Comparison of ENCODE assay signal across 24 cellular contexts in genomic region chr3:10561162-10561561, GRCh38. TPM values are rescaled to one million over a fixed set of nuclear protein-coding genes. Genes with fewer than 3 reads are reported as not detected.
DNase-seq lines count a peak whose midpoint lies in the region; ATAC-seq and TF ChIP-seq lines count a peak whose summit lies in the region.
"Had no signal": no experiment of that assay in that cellular context is flagged by ENCODE, and none has a peak within 500 bp of the region (broad histone marks: within the 10 kb centered on the region; RNA-seq: fewer than 3 reads in every experiment).

No MANE protein-coding gene starts in this region.

- no peak overlapping the region for H3K4me3 ChIP-seq in RWPE2 (ENCODE audit: severe bottlenecking)
- H3K4me3 ChIP-seq in retinal pigment epithelial cell (ENCODE audit: low read length) = no peak overlapping the region
- no peak overlapping the region for H3K4me3 ChIP-seq in aorta (ENCODE audit: low read length in 2 of 2)
- H3K4me3 ChIP-seq: K562, MG63, SJSA1 had no signal

- TF ChIP-seq CTCF in GM12872 (IDR thresholded peaks at IDR 0.05; ENCODE audit: insufficient read depth, low read depth, low read length) = 0 out of 3 replicates have a peak, but pooled peaks have one; percentile 1
- no peak for TF ChIP-seq CTCF in RWPE2 (IDR thresholded peaks at IDR 0.05; ENCODE audit: poor library complexity, severe bottlenecking)
- TF ChIP-seq CTCF in foreskin keratinocyte (conservative IDR thresholded peaks at IDR 0.05) = peak; percentile 13
- TF ChIP-seq CTCF in retinal pigment epithelial cell (conservative IDR thresholded peaks at IDR 0.05; ENCODE audit: low read depth, low read length) = peak; percentile 18

- H3K4me1 ChIP-seq in RWPE2 (ENCODE audit: insufficient read depth, poor library complexity, severe bottlenecking) = no peaks in the 10 kb centered on the region
- H3K4me1 ChIP-seq in foreskin keratinocyte = no peaks in the 10 kb centered on the region
- no peaks in the 10 kb centered on the region for H3K4me1 ChIP-seq in aorta (ENCODE audit: control insufficient read depth in 1 of 2, insufficient read depth in 2 of 2, low read length in 2 of 2)
- H3K4me1 ChIP-seq: SJSA1 had no signal

- no peak overlapping the region for H3K4me3 Mint-ChIP-seq in T-helper 17 cell
- H3K4me3 Mint-ChIP-seq: CD8-positive, alpha-beta memory T cell had no signal

- WGBS in aorta, 2 donors = 74 to 79% methylated on average over 4 of the region's 4 CpGs

- ATAC-seq in RWPE2 (ENCODE audit: low read depth) = no peak
- no peak for ATAC-seq in foreskin keratinocyte
- no peak for ATAC-seq in aorta (ENCODE audit: low FRiP score)
- no peak for ATAC-seq in T-helper 17 cell
- ATAC-seq: K562, Right ventricle myocardium inferior had no signal

- peaks cover 2% of the 10 kb centered on the region for H3K36me3 Mint-ChIP-seq in T-helper 17 cell (ENCODE audit: low read depth)
- H3K36me3 Mint-ChIP-seq: CD8-positive, alpha-beta memory T cell had no signal

- H3K9me3 ChIP-seq in RWPE2 (ENCODE audit: severe bottlenecking) = no peaks in the 10 kb centered on the region
- peaks cover 7% of the 10 kb centered on the region for H3K9me3 ChIP-seq in aorta (ENCODE audit: control insufficient read depth, low read length)
- H3K9me3 ChIP-seq in T-helper 17 cell (ENCODE audit: control insufficient read depth, low read length, poor library complexity, severe bottlenecking) = no peaks in the 10 kb centered on the region
- H3K9me3 ChIP-seq: MG63, SJSA1 had no signal

- H3K27me3 ChIP-seq in RWPE2 (ENCODE audit: insufficient read depth, poor library complexity, severe bottlenecking) (no peaks in the 10 kb centered on the region), foreskin keratinocyte (peaks cover 24% of the 10 kb centered on the region), aorta (ENCODE audit: control insufficient read depth in 1 of 2, insufficient read depth in 2 of 2, low read length in 1 of 2) (no peaks in the 10 kb centered on the region)
- H3K27me3 ChIP-seq: MG63 had no signal

- H3K27me3 Mint-ChIP-seq in T-helper 17 cell = peaks cover 28% of the 10 kb centered on the region

- DNase-seq in RWPE2 (ENCODE audit: low spot score) (peak; percentile 16), foreskin keratinocyte (no peak), retinal pigment epithelial cell (ENCODE audit: low read depth) (no peak), epidermal melanocyte (ENCODE audit: insufficient read length, low spot score) (no peak), aorta (no peak), T-helper 17 cell (no peak)
- DNase-seq: Calu3; CD8-positive, alpha-beta memory T cell; DMS153; MG63; NCI-H1417; NCI-H1694 treated with DMSO at 0.1 percent for 48 hours; NCI-H2081 treated with DMSO at 0.1 percent for 48 hours; NCI-H2171 treated with DMSO at 0.1 percent for 48 hours; NCI-H446; NCI-H526 treated with DMSO at 0.1 percent for 48 hours; OCI-M1 had no signal

- no peak overlapping the region for H3K27ac Mint-ChIP-seq in T-helper 17 cell
- H3K27ac Mint-ChIP-seq: CD8-positive, alpha-beta memory T cell had no signal

- intact Hi-C loops in aorta (cut with DNase I) = no loop called here

- H3K27ac ChIP-seq in RWPE2 (ENCODE audit: poor library complexity, severe bottlenecking) (no peak overlapping the region), foreskin keratinocyte (no peak overlapping the region), aorta (ENCODE audit: low read depth in 1 of 2, low read length in 2 of 2) (no peak overlapping the region)
- H3K27ac ChIP-seq: C4-2B, SJSA1 had no signal

- peaks cover 4% of the 10 kb centered on the region for H3K4me1 Mint-ChIP-seq in T-helper 17 cell

- H3K36me3 ChIP-seq in RWPE2 (ENCODE audit: low read depth) (no peaks in the 10 kb centered on the region), aorta (ENCODE audit: control insufficient read depth in 1 of 2, insufficient read depth in 2 of 2, low read length in 1 of 2) (no peaks in the 10 kb centered on the region)
- H3K36me3 ChIP-seq: MG63, SJSA1 had no signal

RNA-seq across cellular contexts. Expression of gene ATP2B2, which starts 55.8 kb away (rescaled TPM):
- total RNA-seq in foreskin keratinocyte (not detected in 2 replicates), aorta (under 1 TPM; 0.29 to 0.30 TPM), T-helper 17 cell (not detected)
- polyA plus RNA-seq in foreskin keratinocyte (not detected in 2 replicates), aorta (not detected)
- total RNA-seq: Calu3; CD8-positive, alpha-beta memory T cell; G401; K562; LHCN-M2; SJSA1 had no signal
- polyA plus RNA-seq: CD8-positive, alpha-beta memory T cell had no signal
